ENCODE assay signal across 17 cellular contexts in genomic region chr6:154570505-154570904, GRCh38.
DNase-seq lines count a peak whose midpoint lies in the region; ATAC-seq, FAIRE-seq and TF ChIP-seq lines count a peak whose summit lies in the region.
"Had no signal": no experiment of that assay in that cellular context is flagged by ENCODE, and none has a peak within 500 bp of the region (broad histone marks: within the 10 kb centered on the region; RNA-seq: fewer than 3 reads in every experiment).

No MANE protein-coding gene starts in this region.

- H2AFZ ChIP-seq in HepG2 (ENCODE audit: low read length): no peak overlapping the region

- in situ Hi-C loops in HepG2 (cut with HindIII; ENCODE audit: extremely low pct_ligation_motif_present, low pct_unique_long_range_greater_than_20kb): no loop called here

- TF ChIP-seq CTCF in BE2C (IDR thresholded peaks at IDR 0.05; ENCODE audit: low read depth, low read length): no peak
- TF ChIP-seq CTCF in C4-2B (conservative IDR thresholded peaks at IDR 0.05): no peak
- TF ChIP-seq CTCF in HepG2 (CRISPR knock-in tag; IDR thresholded peaks at IDR 0.05): no peak

- H3K27ac ChIP-seq in C4-2B (peak overlapping the region; percentile 13; the same call in 1 of the 2 replicates), HepG2 (ENCODE audit: extremely low read length, insufficient read depth, low read length) (no peak overlapping the region)
- H3K27ac ChIP-seq: BLaER1 had no signal

- POLR2A ChIA-PET in HepG2 (lab: Yijun Ruan, JAX): no interaction called here

- no peak for TF ChIP-seq RAD21 in HepG2 (CRISPR knock-in tag; IDR thresholded peaks at IDR 0.05)

- H3K9me3 ChIP-seq in BE2C (no peaks in the 10 kb centered on the region), HepG2 (ENCODE audit: low read length) (no peaks in the 10 kb centered on the region)
- H3K9me3 ChIP-seq: BLaER1 had no signal

- no peaks in the 10 kb centered on the region for H3K27me3 ChIP-seq in BE2C
- H3K27me3 ChIP-seq in HepG2 (ENCODE audit: control insufficient read depth in 1 of 2, insufficient read depth in 2 of 2, low read length in 2 of 2): no peaks in the 10 kb centered on the region
- H3K27me3 ChIP-seq: BLaER1 had no signal

- CTCF ChIA-PET in HepG2 (lab: Yijun Ruan, JAX; ENCODE audit: low intra/inter-chr PET ratio, low total read pairs): no interaction called here

- no peak for FAIRE-seq in HepG2 (lab: Jason Lieb, UNC)
- FAIRE-seq: D721Med, G401.6, GM12892 had no signal

- H3K36me3 ChIP-seq in BE2C (no peaks in the 10 kb centered on the region), HepG2 (replicated peaks in 1 of 2; ENCODE audit: control insufficient read depth in 1 of 2, insufficient read depth in 2 of 2, low read length in 2 of 2) (no peaks in the 10 kb centered on the region)
- H3K36me3 ChIP-seq: BLaER1 had no signal

- TF ChIP-seq EP300 in HepG2 (IDR thresholded peaks at IDR 0.05; ENCODE audit: low read depth in 2 of 2, low read length in 2 of 2): no peak
- no peak for TF ChIP-seq EP300 in HepG2 (CRISPR knock-in tag; IDR thresholded peaks at IDR 0.05; ENCODE audit: borderline replicate concordance)

- no peak for TF ChIP-seq POLR2A in HepG2 (IDR thresholded peaks at IDR 0.05; ENCODE audit: insufficient read depth in 1 of 2, low read depth in 2 of 2, low read length in 2 of 2)

- no TSS peak for BruUV-seq in HepG2 (replicated peaks; lab: Mats Ljungman, UMichigan)

- H3K79me2 ChIP-seq in HepG2 (ENCODE audit: insufficient read depth, low read length): no peaks in the 10 kb centered on the region

- no peak overlapping the region for H3K9ac ChIP-seq in HepG2 (ENCODE audit: insufficient read depth, low read depth, low read length)
- H3K9ac ChIP-seq: BLaER1 had no signal

- no peaks in the 10 kb centered on the region for H4K20me1 ChIP-seq in HepG2 (ENCODE audit: insufficient read depth, low read length)
- H4K20me1 ChIP-seq: BLaER1 had no signal

- 68% methylated on average over 2 of the region's 2 CpGs for WGBS in HepG2 (ENCODE audit: low lambda C conversion rate)

- DNase-seq in BE2C (peak; percentile 51), HepG2 (ENCODE audit: low spot score) (no peak), SIG-M5 treated with dmso at 0.1 percent for 504 hours (lab: John Stamatoyannopoulos, UW; ENCODE audit: unreplicated experiment) (no peak), NCI-H1105 treated with DMSO at 0.1 percent for 48 hours (lab: John Stamatoyannopoulos, UW) (no peak), NCI-H748 (lab: John Stamatoyannopoulos, UW; ENCODE audit: unreplicated experiment) (no peak)
- DNase-seq: CD4-positive, alpha-beta T cell; CD8-positive, alpha-beta memory T cell; DMS 273 treated with DMSO at 0.1 percent for 48 hours; DND-41; GOT3; H7; HCEC 1CT had no signal

- intact Hi-C loops in HepG2 (cut with micrococcal nuclease; ENCODE audit: unreplicated experiment): no loop called here

- peak; percentile 35; the same call in 2 of the 3 replicates for ATAC-seq in HepG2

- H3K4me1 ChIP-seq in BE2C: peaks cover 16% of the 10 kb centered on the region
- H3K4me1 ChIP-seq in HepG2 (ENCODE audit: insufficient read depth, low read length): no peaks in the 10 kb centered on the region

- H3K4me3 ChIP-seq in BE2C (ENCODE audit: low read depth, low read length) (no peak overlapping the region), HepG2 (replicated peaks in 1 of 3; ENCODE audit: insufficient read depth in 1 of 3, low read depth in 2 of 3, low read length in 3 of 3) (no peak overlapping the region)
- H3K4me3 ChIP-seq: BLaER1 had no signal

- no peak overlapping the region for H3K4me2 ChIP-seq in HepG2 (ENCODE audit: low read depth, low read length)
- H3K4me2 ChIP-seq: BLaER1 had no signal

TF ChIP-seq in HepG2, 621 proteins besides CTCF, POLR2A, EP300 and RAD21:
- TF ChIP-seq ZKSCAN5 (CRISPR knock-in tag; IDR thresholded peaks at IDR 0.05): no peak
- TF ChIP-seq XRCC5 (optimal IDR thresholded peaks at IDR 0.05; ENCODE audit: low read length): no peak
- TF ChIP-seq ZNF530 (CRISPR knock-in tag; IDR thresholded peaks at IDR 0.05; ENCODE audit: low read depth): no peak
- TF ChIP-seq ZNF30 (CRISPR knock-in tag; IDR thresholded peaks at IDR 0.05): no peak
- no peak for TF ChIP-seq CERS6 (CRISPR knock-in tag; IDR thresholded peaks at IDR 0.05)
- TF ChIP-seq SRY (CRISPR knock-in tag; IDR thresholded peaks at IDR 0.05): no peak
- no peak for TF ChIP-seq ZNF513 (CRISPR knock-in tag; conservative IDR thresholded peaks at IDR 0.05)
- no peak for TF ChIP-seq NFRKB (IDR thresholded peaks at IDR 0.05)
- no peak for TF ChIP-seq PRPF4 (IDR thresholded peaks at IDR 0.05; ENCODE audit: low read depth, low read length, poor library complexity, severe bottlenecking)
- no peak for TF ChIP-seq RBFOX2 (IDR thresholded peaks at IDR 0.05; ENCODE audit: low read depth, low read length)
- TF ChIP-seq ZFP36L1 (CRISPR knock-in tag; IDR thresholded peaks at IDR 0.05): no peak
- TF ChIP-seq KAT8 (CRISPR knock-in tag; IDR thresholded peaks at IDR 0.05): no peak
- no peak for TF ChIP-seq ZNF749 (CRISPR knock-in tag; IDR thresholded peaks at IDR 0.05; ENCODE audit: borderline replicate concordance)
- no peak for TF ChIP-seq AGO2 (optimal IDR thresholded peaks at IDR 0.05; ENCODE audit: low read depth, low read length)
- TF ChIP-seq REPIN1 (CRISPR knock-in tag; IDR thresholded peaks at IDR 0.05; ENCODE audit: borderline replicate concordance, low read depth): no peak
- TF ChIP-seq ZC3H13 (CRISPR knock-in tag; IDR thresholded peaks at IDR 0.05): no peak
- no peak for TF ChIP-seq ZNF124 (CRISPR knock-in tag; IDR thresholded peaks at IDR 0.05)
- TF ChIP-seq MED1 (CRISPR knock-in tag; IDR thresholded peaks at IDR 0.05): no peak
